Comparison of ENCODE assay signal across 8 cellular contexts in genomic region chr6:106513813-106514212, GRCh38.
DNase-seq lines count a peak whose midpoint lies in the region; ATAC-seq and TF ChIP-seq lines count a peak whose summit lies in the region.

No MANE protein-coding gene starts in this region.

- H3K36me3 Mint-ChIP-seq in activated T-cell treated with anti-CD3 and anti-CD28 coated beads, Interleukin-2, amount 50 U/mL, for 24 hours (ENCODE audit: low read depth) = peaks cover 20% of the 10 kb centered on the region

- H3K27me3 Mint-ChIP-seq in activated T-cell treated with anti-CD3 and anti-CD28 coated beads, Interleukin-2, amount 50 U/mL, for 24 hours = peaks cover 3% of the 10 kb centered on the region

- H3K27ac ChIP-seq in SK-N-MC (peak overlapping the region; percentile 87), suprapubic skin (peak overlapping the region; percentile 99), testis (no peak overlapping the region)

- peaks cover 76% of the 10 kb centered on the region for H3K4me1 Mint-ChIP-seq in activated T-cell treated with anti-CD3 and anti-CD28 coated beads, Interleukin-2, amount 50 U/mL, for 24 hours (ENCODE audit: low read depth)

- intact Hi-C loops in testis (cut with DNase I; ENCODE audit: low total_unique reads) = no loop called here

- peak overlapping the region; percentile 47 for H3K9ac ChIP-seq in SK-N-MC (ENCODE audit: insufficient read length)

- 19% methylated on average over 2 of the region's 2 CpGs for WGBS in suprapubic skin
- WGBS in testis, 2 donors = 62 to 69% methylated on average over 2 of the region's 2 CpGs

- H3K9me3 Mint-ChIP-seq in activated T-cell treated with anti-CD3 and anti-CD28 coated beads, Interleukin-2, amount 50 U/mL, for 24 hours = no peaks in the 10 kb centered on the region

- TF ChIP-seq CTCF in fibroblast of villous mesenchyme (IDR thresholded peaks at IDR 0.05; ENCODE audit: insufficient read depth, low read depth, low read length) = no peak
- no peak for TF ChIP-seq CTCF in suprapubic skin (IDR thresholded peaks at IDR 0.05)
- TF ChIP-seq CTCF in testis (IDR thresholded peaks at IDR 0.05) = no peak

- peak overlapping the region; percentile 93 for H3K27ac Mint-ChIP-seq in activated T-cell treated with anti-CD3 and anti-CD28 coated beads, Interleukin-2, amount 50 U/mL, for 24 hours

- no peak for TF ChIP-seq POLR2A in suprapubic skin (IDR thresholded peaks at IDR 0.05)
- TF ChIP-seq POLR2A in testis (IDR thresholded peaks at IDR 0.05) = no peak

- H3K27me3 ChIP-seq in suprapubic skin (peaks cover 4% of the 10 kb centered on the region), testis (no peaks in the 10 kb centered on the region)

- no peak for DNase-seq in activated T-cell treated with anti-CD3 and anti-CD28 coated beads, Interleukin-2, amount 50 U/mL, for 24 hours
- no peak for DNase-seq in activated T-cell treated with anti-CD3 and anti-CD28 coated beads, Interleukin-2, amount 50 U/mL, for 1 hour
- DNase-seq in SK-N-MC (ENCODE audit: low read depth, low spot score) (no peak), fibroblast of villous mesenchyme (ENCODE audit: low read depth) (peak; percentile 43), suprapubic skin (ENCODE audit: low spot score in 2 of 2) (no peak), hippocampal formation (lab: John Stamatoyannopoulos, UW) (no peak), testis (no peak)

- H3K36me3 ChIP-seq in SK-N-MC (ENCODE audit: insufficient read depth, low read length) (no peaks in the 10 kb centered on the region), suprapubic skin (no peaks in the 10 kb centered on the region), testis (ENCODE audit: low read depth, missing control alignments) (no peaks in the 10 kb centered on the region)

- TF ChIP-seq EP300 in suprapubic skin (IDR thresholded peaks at IDR 0.05) = no peak

- ATAC-seq in HG03280 (IDR thresholded peaks at IDR 0.05; ENCODE audit: unreplicated experiment) = no peak

- H3K4me3 Mint-ChIP-seq in activated T-cell treated with anti-CD3 and anti-CD28 coated beads, Interleukin-2, amount 50 U/mL, for 24 hours = peak overlapping the region; percentile 84

- H3K4me1 ChIP-seq in suprapubic skin (peaks cover 86% of the 10 kb centered on the region), testis (peaks cover 18% of the 10 kb centered on the region)

- H3K4me3 ChIP-seq in SK-N-MC (peak overlapping the region; percentile 74), fibroblast of villous mesenchyme (ENCODE audit: low read depth, low read length) (peak overlapping the region; percentile 74), suprapubic skin (peak overlapping the region; percentile 96), testis (no peak overlapping the region)

- H3K9me3 ChIP-seq in SK-N-MC (ENCODE audit: low read depth, low read length) = no peaks in the 10 kb centered on the region
- H3K9me3 ChIP-seq in suprapubic skin = no peaks in the 10 kb centered on the region
- H3K9me3 ChIP-seq in testis = no peaks in the 10 kb centered on the region

Comparison
In these comparisons a context has a peak if more than half of its experiments do, and no peak if none do; other contexts are left out.
1. H3K27ac ChIP-seq: peak in SK-N-MC (single experiment) and suprapubic skin (single experiment); none in testis (0 of 2).
2. H3K4me3 ChIP-seq: peak in SK-N-MC (single experiment), fibroblast of villous mesenchyme (single experiment) and suprapubic skin (single experiment); none in testis (0 of 2).